ENCODE assay signal across 13 cellular contexts in genomic region chr11:1918436-1919315, GRCh38. TPM values are rescaled to one million over a fixed set of nuclear protein-coding genes. Genes with fewer than 3 reads are reported as not detected.
DNase-seq lines count a peak whose midpoint lies in the region; ATAC-seq and TF ChIP-seq lines count a peak whose summit lies in the region.
"Had no signal": no experiment of that assay in that cellular context is flagged by ENCODE, and none has a peak within 500 bp of the region (broad histone marks: within the 10 kb centered on the region; RNA-seq: fewer than 3 reads in every experiment).

No MANE protein-coding gene starts in this region.

- no peak overlapping the region for H3K27ac ChIP-seq in BLaER1 treated with 17β-estradiol and CSF1 and Interleukin-3, amounts not matched to agents 10 nM and 100 nM
- H3K27ac ChIP-seq in brain microvascular endothelial cell (no peak overlapping the region), osteoblast (ENCODE audit: low read depth, low read length) (no peak overlapping the region)
- H3K27ac ChIP-seq: skin epidermis had no signal

- H3K79me2 ChIP-seq in osteoblast (ENCODE audit: insufficient read depth, low read length), result no peaks in the 10 kb centered on the region

- H3K4me1 ChIP-seq in BLaER1 treated with 17β-estradiol and CSF1 and Interleukin-3, amounts not matched to agents 10 nM and 100 nM, result peaks cover 0 to 74% (median 64%) of the 10 kb centered on the region in 10 experiments; a peak in 18 of 20 replicates
- peaks cover 4% of the 10 kb centered on the region for H3K4me1 ChIP-seq in osteoblast (ENCODE audit: insufficient read depth, low read length)

- DNase-seq in GM20000 (ENCODE audit: low spot score) (peak; percentile 51), brain microvascular endothelial cell (no peak), osteoblast (ENCODE audit: insufficient read length, low spot score, missing footprints) (peak; percentile 89), ureter (ENCODE audit: low spot score) (no peak), NCI-H187 treated with DMSO at 0.1 percent for 48 hours (lab: John Stamatoyannopoulos, UW) (no peak)
- DNase-seq: activated CD4-positive, CD25-positive, alpha-beta regulatory T cell treated with anti-CD3 and anti-CD28 coated beads, Interleukin-2, amount 50 U/mL, for 72 hours; Calu3; kidney glomerular epithelial cell; NCI-H1930 had no signal

- peak; percentile 17 for TF ChIP-seq CTCF in GM20000 (IDR thresholded peaks at IDR 0.05; ENCODE audit: extremely low read depth, missing control alignments)
- TF ChIP-seq CTCF in brain microvascular endothelial cell (IDR thresholded peaks at IDR 0.05; ENCODE audit: low read depth, low read length, missing control alignments), result peak; percentile 16
- peak; percentile 16 for TF ChIP-seq CTCF in osteoblast (IDR thresholded peaks at IDR 0.05; ENCODE audit: extremely low read depth, low read depth, low read length)

- ATAC-seq in HG02798 (IDR thresholded peaks at IDR 0.05; ENCODE audit: poor library complexity, unreplicated experiment), result no peak

- no peak overlapping the region for H3K9ac ChIP-seq in BLaER1 treated with 17β-estradiol and CSF1 and Interleukin-3, amounts not matched to agents 10 nM and 100 nM

- no peaks in the 10 kb centered on the region for H3K27me3 ChIP-seq in BLaER1 treated with 17β-estradiol and CSF1 and Interleukin-3, amounts not matched to agents 10 nM and 100 nM
- H3K27me3 ChIP-seq in brain microvascular endothelial cell (replicated peaks) (no peaks in the 10 kb centered on the region), osteoblast (ENCODE audit: insufficient read depth, low read length) (peaks cover 3% of the 10 kb centered on the region)

- H3K4me3 ChIP-seq in BLaER1 treated with 17β-estradiol and CSF1 and Interleukin-3, amounts not matched to agents 10 nM and 100 nM, result no peak overlapping the region
- no peak overlapping the region for H3K4me3 ChIP-seq in brain microvascular endothelial cell (ENCODE audit: low read depth, low read length)
- H3K4me3 ChIP-seq in osteoblast (ENCODE audit: insufficient read depth, low read length), result no peak overlapping the region
- H3K4me3 ChIP-seq: skin epidermis had no signal

- H3K9me3 ChIP-seq in BLaER1 treated with 17β-estradiol and CSF1 and Interleukin-3, amounts not matched to agents 10 nM and 100 nM (replicated peaks in 1 of 11), result no peaks in the 10 kb centered on the region
- no peaks in the 10 kb centered on the region for H3K9me3 ChIP-seq in osteoblast (ENCODE audit: low read depth, low read length)

- H3K36me3 ChIP-seq in BLaER1 treated with 17β-estradiol and CSF1 and Interleukin-3, amounts not matched to agents 10 nM and 100 nM, result no peaks in the 10 kb centered on the region
- no peaks in the 10 kb centered on the region for H3K36me3 ChIP-seq in brain microvascular endothelial cell (replicated peaks)
- no peaks in the 10 kb centered on the region for H3K36me3 ChIP-seq in osteoblast (ENCODE audit: insufficient read depth, low read length)

- in situ Hi-C loops in brain microvascular endothelial cell (cut with HindIII; ENCODE audit: low pct_ligation_motif_present, low sequenced_read_pairs), result no loop called here

- no peak overlapping the region for H2AFZ ChIP-seq in osteoblast (ENCODE audit: low read length)

- H4K20me1 ChIP-seq in BLaER1 treated with 17β-estradiol and CSF1 and Interleukin-3, amounts not matched to agents 10 nM and 100 nM, result no peaks in the 10 kb centered on the region
- H4K20me1 ChIP-seq in osteoblast (ENCODE audit: insufficient read depth, low read length), result no peaks in the 10 kb centered on the region

- H3K4me2 ChIP-seq in BLaER1 treated with 17β-estradiol and CSF1 and Interleukin-3, amounts not matched to agents 10 nM and 100 nM, result peak overlapping the region in 9 of 11 experiments; percentile 13 to 68 (median 36); a peak in 14 of 22 replicates
- no peak overlapping the region for H3K4me2 ChIP-seq in osteoblast (ENCODE audit: insufficient read depth, low read length)

RNA-seq across cellular contexts. Expression of gene TNNT3, which starts 0.8 kb away (rescaled TPM):
- total RNA-seq in osteoblast, result not detected in 2 replicates
- total RNA-seq in ureter, result 57.7 TPM
- total RNA-seq: Calu3 had no signal

RNA-seq across cellular contexts. Expression of gene PRR33, which starts 27.0 kb away (rescaled TPM):
- not detected in 2 replicates for total RNA-seq in osteoblast
- not detected for total RNA-seq in ureter
- total RNA-seq: Calu3; naive thymus-derived CD8-positive, alpha-beta T cell had no signal

RNA-seq across cellular contexts. Expression of gene MRPL23, which starts 28.5 kb away (rescaled TPM):
- total RNA-seq in osteoblast (84.9 and 94.5 TPM in 2 replicates), ureter (40.5 TPM)

Comparison
In these comparisons a context has a peak if more than half of its experiments do, and no peak if none do; other contexts are left out.
1. DNase-seq: peak in GM20000 (single experiment) and osteoblast (single experiment); none in brain microvascular endothelial cell (single experiment), ureter (single experiment) and NCI-H187 treated with DMSO at 0.1 percent for 48 hours (single experiment).
2. RNA of gene TNNT3, which starts 0.8 kb away (total RNA-seq): 57.7 TPM in ureter (single experiment); not detected in osteoblast; every median in the first group is over 10 times any median in the second.
3. Peak in every context shown above with its lines, with median percentiles within 50 percentile points of each other: CTCF ChIP-seq.